6 cellular contexts compared by ENCODE assay signal in genomic region chr4:120454788-120455187, GRCh38.
"Had no signal": no experiment of that assay in that cellular context is flagged by ENCODE, and none has a peak within 500 bp of the region (broad histone marks: within the 10 kb centered on the region; RNA-seq: fewer than 3 reads in every experiment).

No MANE protein-coding gene starts in this region.

- ATAC-seq: K562 had no signal

- DNase-seq: GOT3, H7, HCEC 1CT, IMR-90, KG1 had no signal

- H3K4me3 ChIP-seq: K562 had no signal
